Comparison of ENCODE assay signal across 13 cellular contexts in genomic region chr4:122874194-122874593, GRCh38.
A peak's percentile ranks its signal among the peaks of the same experiment; 100 is the strongest.
DNase-seq lines count a peak whose midpoint lies in the region; ATAC-seq lines count a peak whose summit lies in the region.
"Had no signal": no experiment of that assay in that cellular context is flagged by ENCODE, and none has a peak within 500 bp of the region (broad histone marks: within the 10 kb centered on the region; RNA-seq: fewer than 3 reads in every experiment).

No MANE protein-coding gene starts in this region.

- no peak for ATAC-seq in HG03378 (IDR thresholded peaks at IDR 0.05; ENCODE audit: unreplicated experiment)
- ATAC-seq: left lung had no signal

- peaks cover 43% of the 10 kb centered on the region for H3K4me1 ChIP-seq in adipocyte (ENCODE audit: control insufficient read depth, insufficient read depth, low read length)
- H3K4me1 ChIP-seq: left lung had no signal

- peak overlapping the region; percentile 55 for H3K4me3 ChIP-seq in adipocyte (ENCODE audit: low read length)
- H3K4me3 ChIP-seq: left lung had no signal

- H3K27me3 ChIP-seq in adipocyte (replicated peaks; ENCODE audit: control insufficient read depth, insufficient read depth, low read length), result no peaks in the 10 kb centered on the region
- H3K27me3 ChIP-seq: left lung had no signal

- DNase-seq in SIG-M5 treated with dmso at 0.1 percent for 504 hours (lab: John Stamatoyannopoulos, UW; ENCODE audit: unreplicated experiment) (peak; percentile 45), SIG-M5 (lab: John Stamatoyannopoulos, UW) (no peak), adipocyte (ENCODE audit: low read depth) (peak; percentile 92), glomerular visceral epithelial cell (ENCODE audit: extremely low spot score) (peak; percentile 76), medulla oblongata (ENCODE audit: extremely low spot score) (no peak), NCI-H82 treated with DMSO at 0.1 percent for 48 hours (lab: John Stamatoyannopoulos, UW; ENCODE audit: unreplicated experiment) (no peak)
- no peak for DNase-seq in activated CD4-positive, CD25-positive, alpha-beta regulatory T cell treated with anti-CD3 and anti-CD28 coated beads, Interleukin-2, amount 50 U/mL, for 72 hours
- DNase-seq: activated gamma-delta T cell treated with Interleukin-2 at 50 U/mL for 16 hours; effector CD4-positive, alpha-beta T cell; GOT3; left lung; NCI-H1436 had no signal

- H3K9me3 ChIP-seq in adipocyte (ENCODE audit: control insufficient read depth, low read length), result no peaks in the 10 kb centered on the region
- H3K9me3 ChIP-seq: left lung had no signal

- H3K9ac ChIP-seq in adipocyte (ENCODE audit: low read length), result peak overlapping the region; percentile 31

- H3K36me3 ChIP-seq in adipocyte (ENCODE audit: control insufficient read depth, insufficient read depth, low read length, severe bottlenecking), result peaks cover 13% of the 10 kb centered on the region
- H3K36me3 ChIP-seq: left lung had no signal

Comparison
In these comparisons a context has a peak if more than half of its experiments do, and no peak if none do; other contexts are left out.
1. DNase-seq: peak in SIG-M5 treated with dmso at 0.1 percent for 504 hours (single experiment), adipocyte (single experiment) and glomerular visceral epithelial cell (single experiment); none in SIG-M5 (single experiment), activated CD4-positive, CD25-positive, alpha-beta regulatory T cell treated with anti-CD3 and anti-CD28 coated beads, Interleukin-2, amount 50 U/mL, for 72 hours (single experiment), medulla oblongata (single experiment) and NCI-H82 treated with DMSO at 0.1 percent for 48 hours (single experiment).